ENCODE assay signal across 12 cellular contexts in the genomic region with DNA sequence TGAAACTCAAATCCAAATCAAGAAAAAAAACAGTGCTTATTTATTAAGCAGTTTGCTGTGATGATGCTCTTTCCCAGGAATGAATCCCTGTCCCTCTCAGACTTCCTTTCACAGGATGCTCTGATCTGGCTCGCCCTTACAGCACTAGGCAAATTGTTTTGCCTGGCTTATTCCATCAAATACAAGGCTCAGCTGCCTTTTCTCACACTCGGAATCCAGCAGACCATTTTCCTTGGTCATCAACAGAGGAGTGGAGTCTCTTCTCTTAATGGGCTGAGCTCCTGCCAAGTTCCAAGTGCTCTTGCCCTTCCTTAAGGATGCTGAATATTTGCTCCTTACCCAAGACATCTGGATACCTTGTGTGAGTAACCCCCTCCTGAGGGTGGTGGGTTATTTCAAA.
"Had no signal": no experiment of that assay in that cellular context is flagged by ENCODE, and none has a peak within 500 bp of the region (broad histone marks: within the 10 kb centered on the region; RNA-seq: fewer than 3 reads in every experiment).

No MANE protein-coding gene starts in this region.

- DNase-seq: activated CD4-positive, CD25-positive, alpha-beta regulatory T cell treated with anti-CD3 and anti-CD28 coated beads, Interleukin-2, amount 50 U/mL, for 72 hours; activated naive CD4-positive, alpha-beta T cell treated with anti-CD3 and anti-CD28 coated beads for 36 hours; activated naive CD8-positive, alpha-beta T cell treated with anti-CD3 and anti-CD28 coated beads, Interleukin-2, amount 50 U/mL, for 24 hours; effector memory CD4-positive, alpha-beta T cell; naive thymus-derived CD8-positive, alpha-beta T cell; pancreas; stimulated activated naive CD4-positive, alpha-beta T cell; tibial artery had no signal

- H3K4me2 ChIP-seq: hepatocyte had no signal

- ATAC-seq: activated naive CD8-positive, alpha-beta T cell treated with anti-CD3 and anti-CD28 coated beads, Interleukin-2, amount 50 U/mL, for 24 hours; activated T-helper 17 cell treated with anti-CD3 and anti-CD28 coated beads, Interleukin-2, amount 50 U/mL, for 72 hours; left lobe of liver; naive thymus-derived CD8-positive, alpha-beta T cell; pancreas had no signal

- H3K36me3 ChIP-seq: ascending aorta, pancreas, tibial artery had no signal

- H3K79me2 ChIP-seq: hepatocyte had no signal

- H3K4me1 ChIP-seq: ascending aorta, pancreas, tibial artery had no signal

- H3K27ac ChIP-seq: ascending aorta, hepatocyte, pancreas, tibial artery had no signal

- H3K9me3 ChIP-seq: ascending aorta, pancreas, tibial artery had no signal

- H3K27me3 ChIP-seq: ascending aorta, hepatocyte, pancreas, tibial artery had no signal

- H2AFZ ChIP-seq: hepatocyte had no signal

- H3K4me3 ChIP-seq: ascending aorta, hepatocyte, pancreas, tibial artery had no signal
